Comparison of ENCODE assay signal across 8 cellular contexts in the genomic region with DNA sequence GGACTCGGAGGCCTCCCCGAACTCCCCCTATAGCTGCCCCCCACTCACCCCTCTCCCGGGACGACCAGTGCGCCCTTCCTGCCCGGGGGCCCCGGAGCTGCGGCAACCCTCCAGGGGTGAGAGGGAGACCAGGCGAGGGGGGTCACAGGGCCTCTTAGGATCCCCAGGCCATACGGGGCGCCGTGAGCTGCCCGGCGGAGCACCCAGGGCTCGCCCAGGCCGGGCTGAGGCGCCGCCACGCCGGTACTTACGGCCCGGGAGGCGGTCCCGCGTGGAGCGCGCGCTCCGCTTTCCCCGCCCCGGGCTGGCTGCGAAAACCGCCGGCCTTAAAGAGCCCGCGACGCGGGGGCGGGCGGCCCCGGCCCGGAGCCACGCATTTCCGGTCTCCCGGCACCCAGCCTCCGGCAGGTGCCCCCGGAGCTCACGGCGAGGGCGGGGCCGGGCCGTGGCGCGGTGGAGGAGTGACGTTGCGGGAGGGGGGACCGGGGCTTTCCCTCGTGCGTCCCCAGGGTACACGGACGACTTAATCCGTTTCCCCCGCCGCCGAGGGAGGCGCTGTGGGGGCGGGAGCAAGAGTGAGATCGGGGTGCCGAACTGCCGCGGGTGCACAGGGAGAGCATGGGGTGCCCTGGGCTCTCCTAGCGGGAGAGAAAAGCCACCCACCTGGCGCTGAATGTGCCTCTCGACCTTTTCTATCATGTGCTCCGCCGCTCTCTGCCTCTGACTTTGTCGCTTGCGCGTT. TPM values are rescaled to one million over a fixed set of nuclear protein-coding genes. Genes with fewer than 3 reads are reported as not detected.
DNase-seq lines count a peak whose midpoint lies in the region; ATAC-seq and TF ChIP-seq lines count a peak whose summit lies in the region.

Gene METTL21A, minus strand, starts transcription at position 381 of the 742 bp plus-strand sequence. CDS start 1,019 bp downstream, outside the sequence.

- TF ChIP-seq POLR2A in GM18951 (IDR thresholded peaks at IDR 0.05; ENCODE audit: extremely low read depth, insufficient read depth, insufficient read length) = peak; percentile 66

- in situ Hi-C loops in GM18951 (cut with MboI; ENCODE audit: low sequenced_read_pairs, unreplicated experiment) = loop anchor here (25.0 kb wide), 1 partner anchor 412 kb away; the partner anchor contains the start of gene PLEKHM3

- CTCF ChIA-PET in activated B cell treated with CpG ODN at 0.5 μM for 24 hours (lab: Charles Lee) = interaction anchor here (1.0 to 3.6 kb wide), 14 partner anchors 23 to 641 kb away, joined by 3 to 22 read pairs (median 8); partner anchors contain the start of genes CCNYL1, CREB1 and PIKFYVE

- POLR2A ChIA-PET in activated B cell treated with CpG ODN at 0.5 μM for 24 hours (lab: Charles Lee) = interaction anchor here (0.5 to 4.3 kb wide), 43 partner anchors 27 to 1918 kb away, joined by 3 to 104 read pairs (median 5); partner anchors contain the start of genes CCNYL1, CREB1, FASTKD2 and FZD5

- H3K27me3 Mint-ChIP-seq in activated B cell treated with CpG ODN at 0.5 μM for 24 hours = no peaks in the 10 kb centered on the region

- H3K4me1 Mint-ChIP-seq in activated B cell treated with CpG ODN at 0.5 μM for 24 hours = peaks cover 50% of the 10 kb centered on the region

- ATAC-seq in HG03175 (IDR thresholded peaks at IDR 0.05; ENCODE audit: unreplicated experiment) = peak; percentile 62
- peak; percentile 79 for ATAC-seq in activated B cell treated with CpG ODN at 0.5 μM for 24 hours (ENCODE audit: low read depth)

- DNase-seq in AG09319 (ENCODE audit: extremely low read depth, low read depth) = no peak
- DNase-seq in NCI-H345 (lab: John Stamatoyannopoulos, UW) = peak; percentile 89
- DNase-seq in activated B cell treated with CpG ODN at 0.5 μM for 24 hours = peak; percentile 96
- peak in 60 of 61 donors; percentile 25 to 97 (median 82) for DNase-seq in caudate nucleus (lab: John Stamatoyannopoulos, UW)
- DNase-seq in iris pigment epithelial cell (ENCODE audit: low read depth) = peak; percentile 88
- DNase-seq in stimulated activated CD4-positive, alpha-beta T cell treated with anti-CD3 and anti-CD28 coated beads, Interleukin-12 subunit alpha, Interleukin-12 subunit beta, amount 100 ng/mL, for 48 hours (ENCODE audit: low read depth in 2 of 3, low spot score in 1 of 3) = peak; percentile 84 to 91 (median 90)

- no peaks in the 10 kb centered on the region for H3K9me3 Mint-ChIP-seq in activated B cell treated with CpG ODN at 0.5 μM for 24 hours

- intact Hi-C loops in activated B cell treated with CpG ODN at 0.5 μM for 24 hours (cut with micrococcal nuclease) = loop anchor here (1.0 to 10.0 kb wide), 12 partner anchors 37 to 1920 kb away; partner anchors contain the start of genes CCNYL1, CREB1, EEF1B2 and FASTKD2

- peak within 1 kb of the TSS; percentile 94 for H3K4me3 Mint-ChIP-seq in activated B cell treated with CpG ODN at 0.5 μM for 24 hours

- peak within 1 kb of the TSS; percentile 93 for H3K27ac ChIP-seq in caudate nucleus (ENCODE audit: low read depth, low read length)

- peaks cover 38% of the 10 kb centered on the region for H3K36me3 Mint-ChIP-seq in activated B cell treated with CpG ODN at 0.5 μM for 24 hours (ENCODE audit: low read depth)

- H3K27ac Mint-ChIP-seq in activated B cell treated with CpG ODN at 0.5 μM for 24 hours = peak within 1 kb of the TSS; percentile 98

- TF ChIP-seq CTCF in AG09319 (IDR thresholded peaks at IDR 0.05; ENCODE audit: low read depth, low read length) = peak; percentile 31
- no peak for TF ChIP-seq CTCF in activated B cell treated with CpG ODN at 0.5 μM for 24 hours (IDR thresholded peaks at IDR 0.05)

RNA-seq across cellular contexts. Expression of gene METTL21A, which starts in this region (rescaled TPM):
- 34.2 and 34.3 TPM in 2 replicates for total RNA-seq in activated B cell treated with CpG ODN at 0.5 μM for 24 hours
